Comparison of ENCODE assay signal across 16 cellular contexts in genomic region chr3:46910166-46910760, GRCh38. TPM values are rescaled to one million over a fixed set of nuclear protein-coding genes. Genes with fewer than 3 reads are reported as not detected.
DNase-seq lines count a peak whose midpoint lies in the region; ATAC-seq, FAIRE-seq and TF ChIP-seq lines count a peak whose summit lies in the region.
"Had no signal": no experiment of that assay in that cellular context is flagged by ENCODE, and none has a peak within 500 bp of the region (broad histone marks: within the 10 kb centered on the region; RNA-seq: fewer than 3 reads in every experiment).

No MANE protein-coding gene starts in this region.

- intact Hi-C loops in sciatic nerve (cut with DNase I) = no loop called here

- H3K27ac Mint-ChIP-seq in chondrocyte (ENCODE audit: unreplicated experiment) = no peak overlapping the region
- H3K27ac Mint-ChIP-seq in activated naive CD4-positive, alpha-beta T cell treated with anti-CD3 and anti-CD28 coated beads, Interleukin-2, amount 50 U/mL, for 72 hours = no peak overlapping the region
- H3K27ac Mint-ChIP-seq: stimulated activated memory B cell treated with anti-CD40 and anti-IgM and Interleukin-4, amounts not matched to agents 10 μg/mL and 1 μg/mL and 100 μg/mL, for 72 hours; T-helper 1 cell treated with Interleukin-12 subunit alpha and Interleukin-12 subunit beta and Interleukin-4 antibody, amounts not matched to agents 30 μg/mL and 1 μg/mL, for 36 hours had no signal

- H3K4me1 ChIP-seq in NT2/D1 (ENCODE audit: insufficient read depth, insufficient read length) = peaks cover 15% of the 10 kb centered on the region

- no peaks in the 10 kb centered on the region for H3K9me3 ChIP-seq in NT2/D1 (ENCODE audit: insufficient read depth, low read length)
- H3K9me3 ChIP-seq: ascending aorta, SJSA1 had no signal

- TF ChIP-seq CTCF in chondrocyte (IDR thresholded peaks at IDR 0.05) (no peak), D721Med (IDR thresholded peaks at IDR 0.05; ENCODE audit: insufficient read depth, missing control alignments) (no peak)

- H3K4me3 Mint-ChIP-seq in chondrocyte (ENCODE audit: unreplicated experiment) = no peak overlapping the region
- H3K4me3 Mint-ChIP-seq: activated naive CD4-positive, alpha-beta T cell treated with anti-CD3 and anti-CD28 coated beads, Interleukin-2, amount 10 ng/mL, durations not matched to agents 7 days and 5 days; stimulated activated memory B cell treated with anti-CD40 and anti-IgM and Interleukin-4, amounts not matched to agents 10 μg/mL and 1 μg/mL and 100 μg/mL, for 72 hours; T-helper 1 cell treated with Interleukin-12 subunit alpha and Interleukin-12 subunit beta and Interleukin-4 antibody, amounts not matched to agents 30 μg/mL and 1 μg/mL, for 36 hours had no signal

- H3K9ac ChIP-seq in NT2/D1 (ENCODE audit: insufficient read length, low read depth) = peak overlapping the region; percentile 37

- no peak for FAIRE-seq in D721Med (lab: Jason Lieb, UNC)

- H3K4me3 ChIP-seq in NT2/D1 (ENCODE audit: insufficient read length, low read depth) = no peak overlapping the region
- H3K4me3 ChIP-seq: PC-9, SJSA1 had no signal

- H3K27me3 Mint-ChIP-seq in chondrocyte (ENCODE audit: low read depth) = no peaks in the 10 kb centered on the region
- H3K27me3 Mint-ChIP-seq: stimulated activated memory B cell treated with anti-CD40 and anti-IgM and Interleukin-4, amounts not matched to agents 10 μg/mL and 1 μg/mL and 100 μg/mL, for 72 hours had no signal

- H3K36me3 Mint-ChIP-seq in chondrocyte (ENCODE audit: low read depth) = no peaks in the 10 kb centered on the region
- no peaks in the 10 kb centered on the region for H3K36me3 Mint-ChIP-seq in activated naive CD4-positive, alpha-beta T cell treated with anti-CD3 and anti-CD28 coated beads, Interleukin-2, amount 50 U/mL, for 72 hours

- DNase-seq in activated CD8-positive, alpha-beta memory T cell treated with anti-CD3 and anti-CD28 coated beads, Interleukin-2, amount 50 U/mL, for 4 hours = peak; percentile 10
- no peak for DNase-seq in activated CD8-positive, alpha-beta memory T cell treated with anti-CD3 and anti-CD28 coated beads, Interleukin-2, amount 50 U/mL, for 48 hours
- DNase-seq in NT2/D1 (ENCODE audit: low read depth, low spot score) (no peak), chondrocyte (ENCODE audit: low spot score) (peak; percentile 70), sciatic nerve (ENCODE audit: low spot score) (peak; percentile 43), D721Med (ENCODE audit: insufficient read length, low spot score) (no peak)
- DNase-seq in activated naive CD4-positive, alpha-beta T cell treated with anti-CD3 and anti-CD28 coated beads, Interleukin-2, amount 50 U/mL, for 72 hours (ENCODE audit: low spot score in 2 of 2) = no peak

- peaks cover 5% of the 10 kb centered on the region for H3K36me3 ChIP-seq in NT2/D1 (ENCODE audit: insufficient read depth, insufficient read length, low read length)
- H3K36me3 ChIP-seq: ascending aorta, SJSA1 had no signal

- no peaks in the 10 kb centered on the region for H3K27me3 ChIP-seq in NT2/D1 (ENCODE audit: insufficient read depth, insufficient read length)
- H3K27me3 ChIP-seq: ascending aorta, SJSA1 had no signal

- H3K4me1 Mint-ChIP-seq in chondrocyte (ENCODE audit: low read depth) = peaks cover 20% of the 10 kb centered on the region

- no peaks in the 10 kb centered on the region for H3K9me3 Mint-ChIP-seq in chondrocyte (ENCODE audit: low read depth)
- H3K9me3 Mint-ChIP-seq in activated naive CD4-positive, alpha-beta T cell treated with anti-CD3 and anti-CD28 coated beads, Interleukin-2, amount 50 U/mL, for 72 hours = no peaks in the 10 kb centered on the region
- H3K9me3 Mint-ChIP-seq: activated naive CD4-positive, alpha-beta T cell treated with anti-CD3 and anti-CD28 coated beads, Interleukin-2, amount 10 ng/mL, durations not matched to agents 7 days and 5 days; stimulated activated memory B cell treated with anti-CD40 and anti-IgM and Interleukin-4, amounts not matched to agents 10 μg/mL and 1 μg/mL and 100 μg/mL, for 72 hours; T-helper 1 cell treated with Interleukin-12 subunit alpha and Interleukin-12 subunit beta and Interleukin-4 antibody, amounts not matched to agents 30 μg/mL and 1 μg/mL, for 36 hours had no signal

- ATAC-seq in sciatic nerve (no peak), HG03442 (IDR thresholded peaks at IDR 0.05; ENCODE audit: unreplicated experiment) (no peak)
- ATAC-seq in activated naive CD4-positive, alpha-beta T cell treated with anti-CD3 and anti-CD28 coated beads, Interleukin-2, amount 50 U/mL, for 72 hours = no peak

RNA-seq across cellular contexts. Expression of gene PTH1R, which starts 32.7 kb away (rescaled TPM):
- 2.4 to 6.3 TPM (median 3.1 TPM) in 3 replicates for total RNA-seq in chondrocyte
- total RNA-seq in sciatic nerve = 6.6 TPM
- total RNA-seq in activated naive CD4-positive, alpha-beta T cell treated with anti-CD3 and anti-CD28 coated beads, Interleukin-2, amount 50 U/mL, for 72 hours = not detected
- total RNA-seq: activated CD8-positive, alpha-beta memory T cell treated with anti-CD3 and anti-CD28 coated beads for 36 hours; PC-9; SJSA1 had no signal

RNA-seq across cellular contexts. Expression of gene MYL3, which starts 47.0 kb away (rescaled TPM):
- total RNA-seq in chondrocyte = 0.22 to 0.82 TPM in 2 of 3 replicates, not detected in the other
- total RNA-seq in sciatic nerve = 3.3 TPM
- not detected for total RNA-seq in activated naive CD4-positive, alpha-beta T cell treated with anti-CD3 and anti-CD28 coated beads, Interleukin-2, amount 50 U/mL, for 72 hours
- total RNA-seq: activated CD8-positive, alpha-beta memory T cell treated with anti-CD3 and anti-CD28 coated beads for 36 hours; endothelial cell of umbilical vein; PC-9; SJSA1 had no signal

Comparison
In these comparisons a context has a peak if more than half of its experiments do, and no peak if none do; other contexts are left out.
1. DNase-seq: peak in activated CD8-positive, alpha-beta memory T cell treated with anti-CD3 and anti-CD28 coated beads, Interleukin-2, amount 50 U/mL, for 4 hours (single experiment), chondrocyte (single experiment) and sciatic nerve (single experiment); none in activated CD8-positive, alpha-beta memory T cell treated with anti-CD3 and anti-CD28 coated beads, Interleukin-2, amount 50 U/mL, for 48 hours (single experiment), NT2/D1 (single experiment), D721Med (single experiment) and activated naive CD4-positive, alpha-beta T cell treated with anti-CD3 and anti-CD28 coated beads, Interleukin-2, amount 50 U/mL, for 72 hours (0 of 2).